ENCODE assay signal across 8 cellular contexts in genomic region chr2:112584134-112584890, GRCh38. TPM values are rescaled to one million over a fixed set of nuclear protein-coding genes. Genes with fewer than 3 reads are reported as not detected.
DNase-seq lines count a peak whose midpoint lies in the region; ATAC-seq and TF ChIP-seq lines count a peak whose summit lies in the region.

TSS of gene CHCHD5 (plus strand) at chr2:112584609. CDS start at chr2:112584648, 39 bp downstream.

- H3K4me3 ChIP-seq in Karpas-422 (ENCODE audit: low read length) = peak within 1 kb of the TSS; percentile 95

- TF ChIP-seq CTCF in RWPE1 (conservative IDR thresholded peaks at IDR 0.05; ENCODE audit: low read depth) = no peak

- peak within 1 kb of the TSS; percentile 91 to 98 (median 96) for H3K4me3 Mint-ChIP-seq in naive B cell
- H3K4me3 Mint-ChIP-seq in stimulated activated effector memory CD8-positive, alpha-beta T cell treated with anti-CD3 and anti-CD28 coated beads, Interleukin-12 subunit alpha, Interleukin-12 subunit beta, amount 100 ng/mL, for 72 hours = peak within 1 kb of the TSS; percentile 95

- peak within 1 kb of the TSS; percentile 88 to 99 (median 98) for H3K27ac Mint-ChIP-seq in naive B cell
- peak within 1 kb of the TSS; percentile 100 for H3K27ac Mint-ChIP-seq in stimulated activated effector memory CD8-positive, alpha-beta T cell treated with anti-CD3 and anti-CD28 coated beads, Interleukin-12 subunit alpha, Interleukin-12 subunit beta, amount 100 ng/mL, for 72 hours

- peak; percentile 79 for ATAC-seq in GM21825 (IDR thresholded peaks at IDR 0.05; ENCODE audit: unreplicated experiment)
- ATAC-seq in naive B cell (ENCODE audit: low read depth in 2 of 2) = peak; percentile 86 to 90
- ATAC-seq in stimulated activated effector memory CD8-positive, alpha-beta T cell treated with anti-CD3 and anti-CD28 coated beads, Interleukin-12 subunit alpha, Interleukin-12 subunit beta, amount 100 ng/mL, for 72 hours = peak; percentile 92

- POLR2A ChIA-PET in RWPE1 (lab: Yijun Ruan, JAX; ENCODE audit: low non-redundant PET) = interaction anchor here (0.5 kb wide), 1 partner anchor 81 kb away, joined by 3 read pairs; no protein-coding TSS in a partner anchor

- H3K36me3 Mint-ChIP-seq in naive B cell = peaks cover 5 to 22% of the 10 kb centered on the region in 2 donors
- peaks cover 30% of the 10 kb centered on the region for H3K36me3 Mint-ChIP-seq in stimulated activated effector memory CD8-positive, alpha-beta T cell treated with anti-CD3 and anti-CD28 coated beads, Interleukin-12 subunit alpha, Interleukin-12 subunit beta, amount 100 ng/mL, for 72 hours

- peaks cover 44% of the 10 kb centered on the region for H3K4me1 ChIP-seq in Karpas-422 (ENCODE audit: low read length)

- H3K36me3 ChIP-seq in Karpas-422 (ENCODE audit: insufficient read depth, low read length) = no peaks in the 10 kb centered on the region

- CTCF ChIA-PET in RWPE1 (lab: Yijun Ruan, JAX) = interaction anchor here (0.8 to 1.0 kb wide), 3 partner anchors 8 to 142 kb away, joined by 3 to 4 read pairs (median 3); no protein-coding TSS in a partner anchor

- H3K9me3 Mint-ChIP-seq in naive B cell = peaks cover 0 to 5% (median 0%) of the 10 kb centered on the region in 7 donors
- no peaks in the 10 kb centered on the region for H3K9me3 Mint-ChIP-seq in stimulated activated effector memory CD8-positive, alpha-beta T cell treated with anti-CD3 and anti-CD28 coated beads, Interleukin-12 subunit alpha, Interleukin-12 subunit beta, amount 100 ng/mL, for 72 hours

- peak; percentile 74 for DNase-seq in DMS79 treated with DMSO at 0.1 percent for 48 hours (lab: John Stamatoyannopoulos, UW)
- peak; percentile 97 for DNase-seq in Karpas-422
- peak; percentile 94 for DNase-seq in RWPE1 (ENCODE audit: low spot score)
- DNase-seq in activated T-helper 1 cell treated with anti-CD3 and anti-CD28 coated beads, Interleukin-2, amount 50 U/mL, for 16 hours (ENCODE audit: low read depth in 1 of 2, low spot score in 1 of 2) = peak; percentile 86 to 87
- DNase-seq in fibroblast of gingiva (ENCODE audit: low read depth) = peak; percentile 98
- peak; percentile 94 for DNase-seq in naive B cell
- DNase-seq in stimulated activated effector memory CD8-positive, alpha-beta T cell treated with anti-CD3 and anti-CD28 coated beads, Interleukin-12 subunit alpha, Interleukin-12 subunit beta, amount 100 ng/mL, for 72 hours (ENCODE audit: low spot score in 2 of 2) = peak; percentile 75 to 95

- no peaks in the 10 kb centered on the region for H4K20me1 ChIP-seq in Karpas-422 (ENCODE audit: insufficient read depth, low read depth, low read length)

- H3K9me3 ChIP-seq in Karpas-422 (ENCODE audit: low read length) = no peaks in the 10 kb centered on the region

- peaks cover 24% of the 10 kb centered on the region for H3K79me2 ChIP-seq in Karpas-422 (ENCODE audit: low read length)

- H3K4me2 ChIP-seq in Karpas-422 (ENCODE audit: low read depth, low read length, poor library complexity, severe bottlenecking) = peak within 1 kb of the TSS; percentile 100

- H3K27me3 Mint-ChIP-seq in naive B cell = no peaks in the 10 kb centered on the region

- peaks cover 28 to 38% (median 34%) of the 10 kb centered on the region in 3 donors for H3K4me1 Mint-ChIP-seq in naive B cell
- peaks cover 47% of the 10 kb centered on the region for H3K4me1 Mint-ChIP-seq in stimulated activated effector memory CD8-positive, alpha-beta T cell treated with anti-CD3 and anti-CD28 coated beads, Interleukin-12 subunit alpha, Interleukin-12 subunit beta, amount 100 ng/mL, for 72 hours

- peak within 1 kb of the TSS; percentile 95 for H2AFZ ChIP-seq in Karpas-422 (ENCODE audit: low read length)

- no peaks in the 10 kb centered on the region for H3K9me2 ChIP-seq in Karpas-422 (replicated peaks; ENCODE audit: insufficient read depth, low read length)

- H3K27me3 ChIP-seq in Karpas-422 (ENCODE audit: low read length) = no peaks in the 10 kb centered on the region

- peak within 1 kb of the TSS; percentile 95 for H3K9ac ChIP-seq in Karpas-422 (ENCODE audit: low read length)

- peak within 1 kb of the TSS; percentile 82 for H3K27ac ChIP-seq in Karpas-422 (ENCODE audit: low read length)
- peak within 1 kb of the TSS; percentile 97 for H3K27ac ChIP-seq in RWPE1

RNA-seq across cellular contexts. Expression of gene CHCHD5, which starts in this region (rescaled TPM):
- total RNA-seq in Karpas-422 (2014; rRNA removed; shearing (Covaris generic); ENCODE audit: low replicate concordance) = 30.0 and 37.4 TPM in 2 replicates
- polyA plus RNA-seq in naive B cell (ENCODE audit: low read depth in 6 of 6) = 10 to 100 TPM; 34.0 to 53.0 (median 43.6) TPM

Comparison
In these comparisons a context has a peak if more than half of its experiments do, and no peak if none do; other contexts are left out.
1. Peak in every context shown above with its lines: DNase-seq, ATAC-seq, H3K4me3 ChIP-seq and H3K27ac ChIP-seq.